28 cellular contexts compared by ENCODE assay signal in the genomic region with DNA sequence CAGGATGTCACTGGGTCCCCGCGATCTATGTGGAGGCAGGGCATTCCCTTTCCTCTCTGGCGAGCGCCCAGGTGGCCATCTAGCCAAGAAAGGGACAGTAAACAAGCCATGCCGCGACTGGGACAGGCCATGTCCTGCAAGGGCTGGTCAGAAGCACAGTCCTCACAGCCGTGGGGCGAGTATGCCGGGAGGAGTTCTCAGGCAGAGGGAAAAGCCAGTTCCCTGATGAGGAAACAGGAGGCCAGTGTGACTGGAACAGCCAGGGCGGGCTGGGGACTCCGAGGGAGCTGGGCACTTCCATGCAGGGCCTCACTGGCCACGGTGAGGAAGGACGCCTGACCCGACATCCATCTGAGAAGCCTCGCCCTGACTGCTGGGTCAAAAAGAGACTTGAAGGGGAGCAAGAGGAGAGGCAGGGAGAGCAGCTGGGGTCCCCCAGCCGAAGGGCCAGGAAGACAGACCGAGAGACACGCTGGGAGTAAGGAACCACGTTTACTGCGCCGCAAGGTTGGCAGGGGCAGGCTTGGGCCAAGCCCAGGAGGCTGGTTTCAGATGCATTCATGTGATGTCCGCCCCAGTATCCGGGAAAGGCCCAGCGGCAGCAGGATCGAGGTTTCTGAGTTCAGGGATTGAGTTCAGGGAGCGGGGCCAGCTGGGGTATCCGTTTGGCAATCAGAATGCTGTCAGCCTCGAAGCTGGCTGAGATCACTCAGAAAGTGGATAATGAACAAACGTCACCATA. TPM values are rescaled to one million over a fixed set of nuclear protein-coding genes. Genes with fewer than 3 reads are reported as not detected.
A peak's percentile ranks its signal among the peaks of the same experiment; 100 is the strongest.
DNase-seq lines count a peak whose midpoint lies in the region; ATAC-seq and TF ChIP-seq lines count a peak whose summit lies in the region.
"Had no signal": no experiment of that assay in that cellular context is flagged by ENCODE, and none has a peak within 500 bp of the region (broad histone marks: within the 10 kb centered on the region; RNA-seq: fewer than 3 reads in every experiment).

No MANE protein-coding gene starts in this region.

- no peak overlapping the region for H3K4me2 ChIP-seq in neuronal stem cell (ENCODE audit: insufficient read depth, low read length, poor library complexity, severe bottlenecking)

- no peaks in the 10 kb centered on the region for H3K79me1 ChIP-seq in neuronal stem cell (ENCODE audit: low read depth, low read length)

- TF ChIP-seq CTCF in Caco-2 (IDR thresholded peaks at IDR 0.05; ENCODE audit: insufficient read depth in 1 of 2, low read depth in 1 of 2, low read length in 1 of 2, severe bottlenecking in 1 of 2, unreplicated experiment in 1 of 2) = no peak

- H3K18ac ChIP-seq in neuronal stem cell (ENCODE audit: low read length) = no peak overlapping the region

- peak overlapping the region; percentile 47 for H3K14ac ChIP-seq in neuronal stem cell (ENCODE audit: low read length)

- peak overlapping the region; percentile 58 for H2BK15ac ChIP-seq in neuronal stem cell (ENCODE audit: low read length)

- H2BK120ac ChIP-seq in neuronal stem cell (ENCODE audit: low read depth, low read length) = no peak overlapping the region

- no peaks in the 10 kb centered on the region for H3K9me3 Mint-ChIP-seq in Caco-2 (ENCODE audit: unreplicated experiment)
- H3K9me3 Mint-ChIP-seq: activated naive CD8-positive, alpha-beta T cell treated with anti-CD3 and anti-CD28 coated beads for 36 hours; activated T-helper 2 cell treated with anti-CD3 and anti-CD28 coated beads, Interferon-gamma antibody, Interleukin-2, Interleukin-4, amounts not matched to agents 10 μg/mL and 5 μg/mL and 100 μg/mL, durations not matched to agents 14 hours and 24 hours and 36 hours; HFFc6; mesothelial cell of epicardium; nephron had no signal

- H2AFZ ChIP-seq in neuronal stem cell (ENCODE audit: low read length) = peak overlapping the region; percentile 76

- CTCF ChIA-PET in Caco-2 (lab: Charles Lee) = no interaction called here

- H3K4ac ChIP-seq in neuronal stem cell (ENCODE audit: low read length) = no peak overlapping the region

- H2AK5ac ChIP-seq in neuronal stem cell (ENCODE audit: low read depth, low read length) = peak overlapping the region; percentile 63

- H3K23ac ChIP-seq in neuronal stem cell (ENCODE audit: low read depth, low read length, poor library complexity) = peak overlapping the region; percentile 65

- ATAC-seq in right cardiac atrium (peak; percentile 14 to 22), Right ventricle myocardium inferior (no peak), GM21423 (IDR thresholded peaks at IDR 0.05; ENCODE audit: unreplicated experiment) (no peak)
- ATAC-seq: stimulated activated naive CD8-positive, alpha-beta T cell treated with anti-CD3 and anti-CD28 coated beads, Interleukin-15, Interleukin-2, amounts not matched to agents 100 U/mL and 50 U/mL, for 24 hours had no signal

- BruUV-seq in Caco-2 (replicated peaks; lab: Mats Ljungman, UMichigan) = no TSS peak

- DNase-seq in right cardiac atrium (peak in 2 of 3 donors; percentile 14 to 56), Right ventricle myocardium inferior (ENCODE audit: missing footprints) (no peak), epidermal melanocyte (ENCODE audit: insufficient read length, low spot score) (peak; percentile 53), neuronal stem cell (ENCODE audit: low spot score) (no peak), germinal center (ENCODE audit: low spot score) (no peak), mesenteric fat pad (ENCODE audit: low spot score) (no peak), Caco-2 (no peak)
- DNase-seq: activated CD4-positive, alpha-beta T cell treated with anti-CD3 and anti-CD28 coated beads, Interleukin-2, amount 50 U/mL, for 1 hour; activated naive CD8-positive, alpha-beta T cell treated with anti-CD3 and anti-CD28 coated beads for 36 hours; AML-193; DMS79; left cardiac atrium; NCI-H1092 treated with DMSO at 0.1 percent for 48 hours; NCI-H2029 treated with DMSO at 0.1 percent for 48 hours; NK-92 treated with Interleukin-12 subunit alpha and Interleukin-12 subunit beta, amount 100 ng/mL, for 24 hours; stimulated activated CD4-positive, alpha-beta T cell treated with anti-CD3 and anti-CD28 coated beads, Interleukin-4, amount 100 ng/mL, for 1 hour; stimulated activated naive CD8-positive, alpha-beta T cell treated with anti-CD3 and anti-CD28 coated beads, Interleukin-15, Interleukin-2, amounts not matched to agents 100 U/mL and 50 U/mL, for 24 hours had no signal

- no peaks in the 10 kb centered on the region for H3K36me3 Mint-ChIP-seq in Caco-2 (ENCODE audit: insufficient read depth, unreplicated experiment)
- H3K36me3 Mint-ChIP-seq: activated naive CD8-positive, alpha-beta T cell treated with anti-CD3 and anti-CD28 coated beads for 36 hours; mesothelial cell of epicardium had no signal

- H3K27ac ChIP-seq in right cardiac atrium (ENCODE audit: low read length) (no peak overlapping the region), neuronal stem cell (replicated peaks; ENCODE audit: low read length) (no peak overlapping the region)
- H3K27ac ChIP-seq: SK-N-MC had no signal

- H2BK12ac ChIP-seq in neuronal stem cell (ENCODE audit: low read length) = peak overlapping the region; percentile 22

- H3K27me3 Mint-ChIP-seq in Caco-2 (ENCODE audit: insufficient read depth, unreplicated experiment) = no peaks in the 10 kb centered on the region
- H3K27me3 Mint-ChIP-seq: activated naive CD8-positive, alpha-beta T cell treated with anti-CD3 and anti-CD28 coated beads for 36 hours had no signal

- intact Hi-C loops in right cardiac atrium (cut with DNase I) = no loop called here
- intact Hi-C loops in Right ventricle myocardium inferior (cut with DNase I) = no loop called here
- intact Hi-C loops in Caco-2 (cut with micrococcal nuclease; ENCODE audit: unreplicated experiment) = no loop called here

- no peak overlapping the region for H4K8ac ChIP-seq in neuronal stem cell (ENCODE audit: low read depth, low read length)

- 67% methylated on average over 29 of the region's 29 CpGs for WGBS in right cardiac atrium
- WGBS in neuronal stem cell (ENCODE audit: extremely low coverage in 2 of 2, insufficient read length in 2 of 2, insufficient replicate concordance in 1 of 2), 2 donors = no CpG with 5 or more reads among the region's 29 CpGs

- H3K36me3 ChIP-seq in neuronal stem cell (replicated peaks in 1 of 2; ENCODE audit: control insufficient read depth in 2 of 2, insufficient read depth in 2 of 2, low read length in 2 of 2) = no peaks in the 10 kb centered on the region
- no peaks in the 10 kb centered on the region for H3K36me3 ChIP-seq in Caco-2 (ENCODE audit: control insufficient read depth, insufficient read depth, low read length)
- H3K36me3 ChIP-seq: tibial nerve had no signal

- H3K4me3 ChIP-seq in right cardiac atrium (ENCODE audit: low read length) (no peak overlapping the region), neuronal stem cell (ENCODE audit: low read length in 2 of 2) (no peak overlapping the region), Caco-2 (ENCODE audit: low read depth, low read length) (no peak overlapping the region)
- H3K4me3 ChIP-seq: SK-N-MC, tibial nerve had no signal

- H3K27me3 ChIP-seq in right cardiac atrium (ENCODE audit: control insufficient read depth, insufficient read depth) (no peaks in the 10 kb centered on the region), neuronal stem cell (ENCODE audit: control insufficient read depth in 3 of 3, insufficient read depth in 3 of 3, low read depth in 1 of 3, low read length in 3 of 3) (peaks cover 0 to 34% (median 0%) of the 10 kb centered on the region in 3 experiments), Caco-2 (replicated peaks; ENCODE audit: control insufficient read depth, insufficient read depth, low read length) (no peaks in the 10 kb centered on the region)
- H3K27me3 ChIP-seq: tibial nerve had no signal

- no peak overlapping the region for H3K9ac ChIP-seq in neuronal stem cell (ENCODE audit: low read depth, low read length, poor library complexity)

- no peaks in the 10 kb centered on the region for H3K4me1 Mint-ChIP-seq in Caco-2 (ENCODE audit: low read depth, unreplicated experiment)
- H3K4me1 Mint-ChIP-seq: activated naive CD8-positive, alpha-beta T cell treated with anti-CD3 and anti-CD28 coated beads for 36 hours; mesothelial cell of epicardium had no signal

- H2BK5ac ChIP-seq in neuronal stem cell (ENCODE audit: low read length) = peak overlapping the region; percentile 24

- H3K27ac Mint-ChIP-seq in Caco-2 (ENCODE audit: unreplicated experiment) = no peak overlapping the region
- H3K27ac Mint-ChIP-seq: activated naive CD8-positive, alpha-beta T cell treated with anti-CD3 and anti-CD28 coated beads for 36 hours; activated T-helper 2 cell treated with anti-CD3 and anti-CD28 coated beads, Interferon-gamma antibody, Interleukin-2, Interleukin-4, amounts not matched to agents 10 μg/mL and 5 μg/mL and 100 μg/mL, durations not matched to agents 14 hours and 24 hours and 36 hours; mesothelial cell of epicardium; nephron had no signal

- H3K4me3 Mint-ChIP-seq in Caco-2 (ENCODE audit: unreplicated experiment) = no peak overlapping the region
- H3K4me3 Mint-ChIP-seq: activated naive CD8-positive, alpha-beta T cell treated with anti-CD3 and anti-CD28 coated beads for 36 hours; HFFc6; mesothelial cell of epicardium; nephron had no signal

- POLR2A ChIA-PET in Caco-2 (lab: Charles Lee) = no interaction called here

- no peaks in the 10 kb centered on the region for H3K4me1 ChIP-seq in right cardiac atrium (ENCODE audit: control insufficient read depth, insufficient read depth, low read length)
- H3K4me1 ChIP-seq in neuronal stem cell (ENCODE audit: control insufficient read depth in 2 of 2, insufficient read depth in 1 of 2, low read depth in 1 of 2, low read length in 2 of 2) = peaks cover 0 to 5% of the 10 kb centered on the region in 2 donors
- no peaks in the 10 kb centered on the region for H3K4me1 ChIP-seq in Caco-2

- no peak overlapping the region for H4K91ac ChIP-seq in neuronal stem cell (ENCODE audit: low read depth, low read length, poor library complexity)

- H3K9me3 ChIP-seq in right cardiac atrium (ENCODE audit: control insufficient read depth, low read length) (no peaks in the 10 kb centered on the region), neuronal stem cell (replicated peaks in 1 of 2; ENCODE audit: control insufficient read depth in 2 of 2, insufficient read depth in 1 of 2, low read depth in 1 of 2, low read length in 2 of 2) (peaks cover 0 to 3% of the 10 kb centered on the region in 2 donors), Caco-2 (no peaks in the 10 kb centered on the region)
- H3K9me3 ChIP-seq: tibial nerve had no signal

RNA-seq across cellular contexts. Expression of a gene that starts 15.0 kb away (rescaled TPM):
- total RNA-seq in right cardiac atrium = not detected
- polyA plus RNA-seq in right cardiac atrium = not detected
- not detected for total RNA-seq in Right ventricle myocardium inferior
- polyA plus RNA-seq in neuronal stem cell (2013, experiment 1 of 2) = not detected
- not detected for polyA plus RNA-seq in neuronal stem cell (2013, experiment 2 of 2)
- not detected for total RNA-seq in mesenteric fat pad
- not detected in 2 replicates for total RNA-seq in Caco-2 (2022)
- total RNA-seq: A172; activated naive CD8-positive, alpha-beta T cell treated with anti-CD3 and anti-CD28 coated beads for 36 hours; activated T-helper 2 cell treated with anti-CD3 and anti-CD28 coated beads, Interferon-gamma antibody, Interleukin-2, Interleukin-4, amounts not matched to agents 10 μg/mL and 5 μg/mL and 100 μg/mL, durations not matched to agents 14 hours and 24 hours and 36 hours; HFFc6; left cardiac atrium; LHCN-M2; mesothelial cell of epicardium; posterior vena cava; T-helper 2 cell treated with Interferon-gamma antibody and Interleukin-4, amounts not matched to agents 100 ng/mL and 5 ng/mL, for 36 hours; tibial nerve had no signal

RNA-seq across cellular contexts. Expression of a gene that starts 15.3 kb away (rescaled TPM):
- total RNA-seq in right cardiac atrium = 1 to 10 TPM; 4.4 to 5.9 (median 5.5) TPM
- polyA plus RNA-seq in right cardiac atrium = 3.5 TPM
- total RNA-seq in Right ventricle myocardium inferior = 6.5 TPM
- polyA plus RNA-seq in neuronal stem cell (2013, experiment 1 of 2) = 0.15 TPM
- 0.12 TPM for polyA plus RNA-seq in neuronal stem cell (2013, experiment 2 of 2)
- total RNA-seq in mesenteric fat pad = 12.9 TPM
- total RNA-seq in Caco-2 (2022) = 0.70 and 0.82 TPM in 2 replicates

RNA-seq across cellular contexts. Expression of a gene that starts 35.1 kb away (rescaled TPM):
- total RNA-seq in right cardiac atrium = 10 to 100 TPM; 28.2 to 35.7 (median 32.1) TPM
- polyA plus RNA-seq in right cardiac atrium = 16.3 TPM
- 27.2 TPM for total RNA-seq in Right ventricle myocardium inferior
- polyA plus RNA-seq in neuronal stem cell (2013, experiment 1 of 2) = 46.7 TPM
- polyA plus RNA-seq in neuronal stem cell (2013, experiment 2 of 2) = 48.5 TPM
- total RNA-seq in mesenteric fat pad = 48.6 TPM
- total RNA-seq in Caco-2 (2022) = 69.0 and 75.4 TPM in 2 replicates

Comparison
In these comparisons a context has a peak if more than half of its experiments do, and no peak if none do; other contexts are left out.
1. ATAC-seq: peak in right cardiac atrium (2 of 2); none in Right ventricle myocardium inferior (single experiment) and GM21423 (single experiment).
2. DNase-seq: peak in right cardiac atrium (2 of 3) and epidermal melanocyte (single experiment); none in Right ventricle myocardium inferior (single experiment), neuronal stem cell (single experiment), germinal center (single experiment), mesenteric fat pad (single experiment) and Caco-2 (0 of 2).